ENCODE assay signal across 1 cellular context in genomic region chr2:231227309-231228162, GRCh38.
A peak's percentile ranks its signal among the peaks of the same experiment; 100 is the strongest.
TF ChIP-seq lines count a peak whose summit lies in the region.

No MANE protein-coding gene starts in this region.

TF ChIP-seq in GM12878, 131 proteins besides CTCF, POLR2A, EP300 and RAD21 (continued from another document and continues in another):
- no peak for TF ChIP-seq CEBPZ (IDR thresholded peaks at IDR 0.05; ENCODE audit: low read depth, low read length)
- no peak for TF ChIP-seq ZZZ3 (IDR thresholded peaks at IDR 0.05; ENCODE audit: control insufficient read depth, insufficient read length, low read depth)
- TF ChIP-seq, protein P1, sequence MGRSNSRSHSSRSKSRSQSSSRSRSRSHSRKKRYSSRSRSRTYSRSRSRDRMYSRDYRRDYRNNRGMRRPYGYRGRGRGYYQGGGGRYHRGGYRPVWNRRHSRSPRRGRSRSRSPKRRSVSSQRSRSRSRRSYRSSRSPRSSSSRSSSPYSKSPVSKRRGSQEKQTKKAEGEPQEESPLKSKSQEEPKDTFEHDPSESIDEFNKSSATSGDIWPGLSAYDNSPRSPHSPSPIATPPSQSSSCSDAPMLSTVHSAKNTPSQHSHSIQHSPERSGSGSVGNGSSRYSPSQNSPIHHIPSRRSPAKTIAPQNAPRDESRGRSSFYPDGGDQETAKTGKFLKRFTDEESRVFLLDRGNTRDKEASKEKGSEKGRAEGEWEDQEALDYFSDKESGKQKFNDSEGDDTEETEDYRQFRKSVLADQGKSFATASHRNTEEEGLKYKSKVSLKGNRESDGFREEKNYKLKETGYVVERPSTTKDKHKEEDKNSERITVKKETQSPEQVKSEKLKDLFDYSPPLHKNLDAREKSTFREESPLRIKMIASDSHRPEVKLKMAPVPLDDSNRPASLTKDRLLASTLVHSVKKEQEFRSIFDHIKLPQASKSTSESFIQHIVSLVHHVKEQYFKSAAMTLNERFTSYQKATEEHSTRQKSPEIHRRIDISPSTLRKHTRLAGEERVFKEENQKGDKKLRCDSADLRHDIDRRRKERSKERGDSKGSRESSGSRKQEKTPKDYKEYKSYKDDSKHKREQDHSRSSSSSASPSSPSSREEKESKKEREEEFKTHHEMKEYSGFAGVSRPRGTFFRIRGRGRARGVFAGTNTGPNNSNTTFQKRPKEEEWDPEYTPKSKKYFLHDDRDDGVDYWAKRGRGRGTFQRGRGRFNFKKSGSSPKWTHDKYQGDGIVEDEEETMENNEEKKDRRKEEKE (IDR thresholded peaks at IDR 0.05), result no peak
- TF ChIP-seq GATAD2B (conservative IDR thresholded peaks at IDR 0.05; ENCODE audit: low read depth), result no peak
- TF ChIP-seq HDGF (IDR thresholded peaks at IDR 0.05), result no peak
- TF ChIP-seq JUND (IDR thresholded peaks at IDR 0.05; ENCODE audit: low read depth, low read length), result no peak
- 0 out of 3 replicates have a peak, but pooled peaks have one; percentile 58 for TF ChIP-seq POU2F2 (IDR thresholded peaks at IDR 0.05; ENCODE audit: borderline replicate concordance, low read depth, low read length)
- TF ChIP-seq, protein P2, sequence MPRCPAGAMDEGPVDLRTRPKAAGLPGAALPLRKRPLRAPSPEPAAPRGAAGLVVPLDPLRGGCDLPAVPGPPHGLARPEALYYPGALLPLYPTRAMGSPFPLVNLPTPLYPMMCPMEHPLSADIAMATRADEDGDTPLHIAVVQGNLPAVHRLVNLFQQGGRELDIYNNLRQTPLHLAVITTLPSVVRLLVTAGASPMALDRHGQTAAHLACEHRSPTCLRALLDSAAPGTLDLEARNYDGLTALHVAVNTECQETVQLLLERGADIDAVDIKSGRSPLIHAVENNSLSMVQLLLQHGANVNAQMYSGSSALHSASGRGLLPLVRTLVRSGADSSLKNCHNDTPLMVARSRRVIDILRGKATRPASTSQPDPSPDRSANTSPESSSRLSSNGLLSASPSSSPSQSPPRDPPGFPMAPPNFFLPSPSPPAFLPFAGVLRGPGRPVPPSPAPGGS (IDR thresholded peaks at IDR 0.05; ENCODE audit: borderline replicate concordance, insufficient read depth, low read depth, low read length, poor library complexity, severe bottlenecking), result no peak
- no peak for TF ChIP-seq STAT3 (IDR thresholded peaks at IDR 0.05; ENCODE audit: low read depth, low read length)
- TF ChIP-seq EGR1 (IDR thresholded peaks at IDR 0.05; ENCODE audit: borderline replicate concordance in 1 of 2, low read depth in 2 of 2, low read length in 2 of 2), result no peak
- no peak for TF ChIP-seq SPI1 (IDR thresholded peaks at IDR 0.05; ENCODE audit: borderline replicate concordance, insufficient read depth, low read depth, low read length)
- TF ChIP-seq SMAD5 (IDR thresholded peaks at IDR 0.05; ENCODE audit: low read depth), result no peak
- no peak for TF ChIP-seq ZNF217 (IDR thresholded peaks at IDR 0.05)
- TF ChIP-seq NRF1 (conservative IDR thresholded peaks at IDR 0.05; ENCODE audit: low read depth, low read length), result no peak
- TF ChIP-seq BCL11A (IDR thresholded peaks at IDR 0.05; ENCODE audit: low read depth, low read length), result no peak
- TF ChIP-seq CREM (IDR thresholded peaks at IDR 0.05; ENCODE audit: low read depth), result no peak
- no peak for TF ChIP-seq CHD2 (IDR thresholded peaks at IDR 0.05; ENCODE audit: borderline replicate concordance, low read depth, low read length)
- TF ChIP-seq ZNF274 (IDR thresholded peaks at IDR 0.05; ENCODE audit: insufficient read depth, insufficient read length), result no peak
- TF ChIP-seq CBX5 (IDR thresholded peaks at IDR 0.05; ENCODE audit: low read depth), result no peak
- peak; percentile 64 for TF ChIP-seq SKIL (IDR thresholded peaks at IDR 0.05; ENCODE audit: low read depth, poor library complexity, severe bottlenecking)
- no peak for TF ChIP-seq MYB (IDR thresholded peaks at IDR 0.05; ENCODE audit: borderline replicate concordance, low read depth, low read length)
- TF ChIP-seq NBN (IDR thresholded peaks at IDR 0.05), result no peak
- no peak; the same call in 1 of the 2 replicates for TF ChIP-seq IKZF1 (conservative IDR thresholded peaks at IDR 0.05)
- TF ChIP-seq ZNF207 (IDR thresholded peaks at IDR 0.05; ENCODE audit: borderline replicate concordance), result peak; percentile 15; the same call in 1 of the 2 replicates
- TF ChIP-seq, protein P3, sequence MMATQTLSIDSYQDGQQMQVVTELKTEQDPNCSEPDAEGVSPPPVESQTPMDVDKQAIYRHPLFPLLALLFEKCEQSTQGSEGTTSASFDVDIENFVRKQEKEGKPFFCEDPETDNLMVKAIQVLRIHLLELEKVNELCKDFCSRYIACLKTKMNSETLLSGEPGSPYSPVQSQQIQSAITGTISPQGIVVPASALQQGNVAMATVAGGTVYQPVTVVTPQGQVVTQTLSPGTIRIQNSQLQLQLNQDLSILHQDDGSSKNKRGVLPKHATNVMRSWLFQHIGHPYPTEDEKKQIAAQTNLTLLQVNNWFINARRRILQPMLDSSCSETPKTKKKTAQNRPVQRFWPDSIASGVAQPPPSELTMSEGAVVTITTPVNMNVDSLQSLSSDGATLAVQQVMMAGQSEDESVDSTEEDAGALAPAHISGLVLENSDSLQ (IDR thresholded peaks at IDR 0.05), result peak; percentile 83
- TF ChIP-seq, protein P4, sequence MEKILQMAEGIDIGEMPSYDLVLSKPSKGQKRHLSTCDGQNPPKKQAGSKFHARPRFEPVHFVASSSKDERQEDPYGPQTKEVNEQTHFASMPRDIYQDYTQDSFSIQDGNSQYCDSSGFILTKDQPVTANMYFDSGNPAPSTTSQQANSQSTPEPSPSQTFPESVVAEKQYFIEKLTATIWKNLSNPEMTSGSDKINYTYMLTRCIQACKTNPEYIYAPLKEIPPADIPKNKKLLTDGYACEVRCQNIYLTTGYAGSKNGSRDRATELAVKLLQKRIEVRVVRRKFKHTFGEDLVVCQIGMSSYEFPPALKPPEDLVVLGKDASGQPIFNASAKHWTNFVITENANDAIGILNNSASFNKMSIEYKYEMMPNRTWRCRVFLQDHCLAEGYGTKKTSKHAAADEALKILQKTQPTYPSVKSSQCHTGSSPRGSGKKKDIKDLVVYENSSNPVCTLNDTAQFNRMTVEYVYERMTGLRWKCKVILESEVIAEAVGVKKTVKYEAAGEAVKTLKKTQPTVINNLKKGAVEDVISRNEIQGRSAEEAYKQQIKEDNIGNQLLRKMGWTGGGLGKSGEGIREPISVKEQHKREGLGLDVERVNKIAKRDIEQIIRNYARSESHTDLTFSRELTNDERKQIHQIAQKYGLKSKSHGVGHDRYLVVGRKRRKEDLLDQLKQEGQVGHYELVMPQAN (conservative IDR thresholded peaks at IDR 0.05), result no peak
- TF ChIP-seq ZBTB33 (IDR thresholded peaks at IDR 0.05), result no peak
- no peak for TF ChIP-seq ATF3 (IDR thresholded peaks at IDR 0.05; ENCODE audit: borderline replicate concordance, extremely low read depth, low read depth, low read length)
- TF ChIP-seq SMAD1 (IDR thresholded peaks at IDR 0.05; ENCODE audit: low read depth, partially characterized antibody), result no peak
- TF ChIP-seq JUNB (IDR thresholded peaks at IDR 0.05), result no peak
- no peak for TF ChIP-seq SRF (IDR thresholded peaks at IDR 0.05; ENCODE audit: low read depth in 2 of 2, low read length in 2 of 2)
- no peak for TF ChIP-seq NFIC (IDR thresholded peaks at IDR 0.05; ENCODE audit: low read depth, low read length)
- peak; percentile 43; the same call in 1 of the 2 replicates for TF ChIP-seq CREB1 (IDR thresholded peaks at IDR 0.05; ENCODE audit: low read depth)
- no peak for TF ChIP-seq ZBED1 (IDR thresholded peaks at IDR 0.05; ENCODE audit: borderline replicate concordance)
- no peak for TF ChIP-seq MEF2B (IDR thresholded peaks at IDR 0.05; ENCODE audit: partially characterized antibody, poor library complexity, severe bottlenecking)
- no peak for TF ChIP-seq E2F8 (IDR thresholded peaks at IDR 0.05; ENCODE audit: low read depth, partially characterized antibody)
- no peak for TF ChIP-seq STAT1 (conservative IDR thresholded peaks at IDR 0.05)
- TF ChIP-seq, protein P5, sequence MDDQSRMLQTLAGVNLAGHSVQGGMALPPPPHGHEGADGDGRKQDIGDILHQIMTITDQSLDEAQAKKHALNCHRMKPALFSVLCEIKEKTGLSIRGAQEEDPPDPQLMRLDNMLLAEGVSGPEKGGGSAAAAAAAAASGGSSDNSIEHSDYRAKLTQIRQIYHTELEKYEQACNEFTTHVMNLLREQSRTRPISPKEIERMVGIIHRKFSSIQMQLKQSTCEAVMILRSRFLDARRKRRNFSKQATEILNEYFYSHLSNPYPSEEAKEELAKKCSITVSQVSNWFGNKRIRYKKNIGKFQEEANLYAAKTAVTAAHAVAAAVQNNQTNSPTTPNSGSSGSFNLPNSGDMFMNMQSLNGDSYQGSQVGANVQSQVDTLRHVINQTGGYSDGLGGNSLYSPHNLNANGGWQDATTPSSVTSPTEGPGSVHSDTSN (IDR thresholded peaks at IDR 0.05; ENCODE audit: insufficient replicate concordance, low read depth, low read length), result peak; percentile 68
- no peak for TF ChIP-seq SREBF2 (IDR thresholded peaks at IDR 0.05; ENCODE audit: low read length)
- no peak for TF ChIP-seq MYC (IDR thresholded peaks at IDR 0.05; ENCODE audit: insufficient read depth, insufficient read length, insufficient replicate concordance, low read length, severe bottlenecking)
- TF ChIP-seq NR2F1 (conservative IDR thresholded peaks at IDR 0.05), result no peak
